Comparison of ENCODE assay signal across 1 cellular context in genomic region chr3:69719292-69719691, GRCh38.
A peak's percentile ranks its signal among the peaks of the same experiment; 100 is the strongest.
TF ChIP-seq lines count a peak whose summit lies in the region.

No MANE protein-coding gene starts in this region.

TF ChIP-seq in K562, 482 proteins besides CTCF, POLR2A, EP300 and RAD21 (continued from another document and continues in another):
- peak; percentile 58; the same call in 1 of the 2 replicates for TF ChIP-seq NFE2 (IDR thresholded peaks at IDR 0.05; ENCODE audit: low read depth)
- 0 out of 2 replicates have a peak, but pooled peaks have one; percentile 36 for TF ChIP-seq PML (IDR thresholded peaks at IDR 0.05; ENCODE audit: low read length)
- TF ChIP-seq AFF1 (IDR thresholded peaks at IDR 0.05; ENCODE audit: low read depth in 1 of 2, partially characterized antibody in 2 of 2): peak in 1 of 2 experiments; percentile 42
- TF ChIP-seq RNF219 (CRISPR knock-in tag; IDR thresholded peaks at IDR 0.05): no peak
- TF ChIP-seq SFPQ (IDR thresholded peaks at IDR 0.05; ENCODE audit: low read depth, low read length): no peak
- TF ChIP-seq LARP7 (IDR thresholded peaks at IDR 0.05): no peak
- no peak for TF ChIP-seq ZKSCAN3 (CRISPR knock-in tag; IDR thresholded peaks at IDR 0.05)
- no peak for TF ChIP-seq ZHX1 (conservative IDR thresholded peaks at IDR 0.05; ENCODE audit: low read length)
- peak; percentile 93 for TF ChIP-seq ARID1B (IDR thresholded peaks at IDR 0.05)
- TF ChIP-seq PCBP1 (IDR thresholded peaks at IDR 0.05; ENCODE audit: low read depth, low read length, poor library complexity, severe bottlenecking): no peak
- no peak for TF ChIP-seq ARHGAP35 (IDR thresholded peaks at IDR 0.05; ENCODE audit: partially characterized antibody)
- TF ChIP-seq SREBF2 (CRISPR knock-in tag; IDR thresholded peaks at IDR 0.05): no peak
- no peak for TF ChIP-seq TAF1 (IDR thresholded peaks at IDR 0.05; ENCODE audit: control insufficient read depth, extremely low read depth, insufficient read depth, low read length, severe bottlenecking)
- no peak for TF ChIP-seq TEAD1 (CRISPR knock-in tag; IDR thresholded peaks at IDR 0.05)
- TF ChIP-seq E2F4 (CRISPR knock-in tag; IDR thresholded peaks at IDR 0.05; ENCODE audit: low read depth): no peak
- TF ChIP-seq ZNF174 (CRISPR knock-in tag; IDR thresholded peaks at IDR 0.05): no peak
- no peak for TF ChIP-seq ZBTB40 (IDR thresholded peaks at IDR 0.05)
- no peak for TF ChIP-seq ZBTB40 (CRISPR knock-in tag; IDR thresholded peaks at IDR 0.05)
- TF ChIP-seq TFAP4 (CRISPR knock-in tag; IDR thresholded peaks at IDR 0.05; ENCODE audit: borderline replicate concordance): no peak
- no peak for TF ChIP-seq GABPA (tag; conservative IDR thresholded peaks at IDR 0.05; ENCODE audit: low read depth)
- no peak for TF ChIP-seq ZNF134 (CRISPR knock-in tag; conservative IDR thresholded peaks at IDR 0.05)
- TF ChIP-seq MAZ (CRISPR knock-in tag; conservative IDR thresholded peaks at IDR 0.05 in 1 of 2, IDR thresholded peaks at IDR 0.05 in 1 of 2): no peak
- peak; percentile 69 for TF ChIP-seq MTA2 (IDR thresholded peaks at IDR 0.05; ENCODE audit: low read depth)
- no peak for TF ChIP-seq NELFE (IDR thresholded peaks at IDR 0.05; ENCODE audit: insufficient read depth, insufficient read length)
- no peak for TF ChIP-seq ZNF444 (CRISPR knock-in tag; IDR thresholded peaks at IDR 0.05)
- TF ChIP-seq ZZZ3 (IDR thresholded peaks at IDR 0.05): no peak
- TF ChIP-seq ZBED1 (IDR thresholded peaks at IDR 0.05): no peak
- 0 out of 2 replicates have a peak, but pooled peaks have one; percentile 22 for TF ChIP-seq MEF2D (tag; conservative IDR thresholded peaks at IDR 0.05; ENCODE audit: low read depth)
